23 cellular contexts compared by ENCODE assay signal in genomic region chr9:99509900-99510299, GRCh38.
"Had no signal": no experiment of that assay in that cellular context is flagged by ENCODE, and none has a peak within 500 bp of the region (broad histone marks: within the 10 kb centered on the region; RNA-seq: fewer than 3 reads in every experiment).

No MANE protein-coding gene starts in this region.

- H3K9me3 Mint-ChIP-seq: activated CD4-positive, alpha-beta T cell treated with anti-CD3 and anti-CD28 coated beads, Interleukin-2, amount 10 ng/mL, durations not matched to agents 24 days and 14 days; activated naive CD8-positive, alpha-beta T cell treated with anti-CD3 and anti-CD28 coated beads for 36 hours; natural killer cell had no signal

- H3K4me1 Mint-ChIP-seq: natural killer cell had no signal

- H3K9me3 ChIP-seq: body of pancreas, esophagus squamous epithelium, left ventricle myocardium inferior, right atrium auricular region had no signal

- H3K36me3 ChIP-seq: esophagus squamous epithelium, left ventricle myocardium inferior, right atrium auricular region had no signal

- FAIRE-seq: kidney, TTC549 had no signal

- H3K4me3 ChIP-seq: body of pancreas, coronary artery, esophagus squamous epithelium, left ventricle myocardium inferior, right atrium auricular region had no signal

- H3K36me3 Mint-ChIP-seq: activated naive CD8-positive, alpha-beta T cell treated with anti-CD3 and anti-CD28 coated beads for 36 hours; natural killer cell; WTC11 had no signal

- H3K27ac ChIP-seq: body of pancreas, coronary artery, esophagus squamous epithelium, left ventricle myocardium inferior, right atrium auricular region had no signal

- H3K4me3 Mint-ChIP-seq: activated CD4-positive, alpha-beta T cell treated with anti-CD3 and anti-CD28 coated beads, Interleukin-2, amount 10 ng/mL, durations not matched to agents 24 days and 14 days; activated naive CD8-positive, alpha-beta T cell treated with anti-CD3 and anti-CD28 coated beads for 36 hours; natural killer cell; WTC11 had no signal

- H3K27ac Mint-ChIP-seq: activated CD4-positive, alpha-beta T cell treated with anti-CD3 and anti-CD28 coated beads, Interleukin-2, amount 10 ng/mL, durations not matched to agents 24 days and 14 days; activated naive CD8-positive, alpha-beta T cell treated with anti-CD3 and anti-CD28 coated beads for 36 hours; natural killer cell; progenitor cell of endocrine pancreas; WTC11 had no signal

- H3K27me3 ChIP-seq: body of pancreas, esophagus squamous epithelium, right atrium auricular region had no signal

- ATAC-seq: body of pancreas, natural killer cell, WTC11 had no signal

- H3K4me1 ChIP-seq: esophagus squamous epithelium had no signal

- H3K27me3 Mint-ChIP-seq: activated naive CD8-positive, alpha-beta T cell treated with anti-CD3 and anti-CD28 coated beads for 36 hours had no signal

- DNase-seq: activated CD8-positive, alpha-beta memory T cell treated with anti-CD3 and anti-CD28 coated beads for 24 hours; activated gamma-delta T cell treated with Interleukin-2 at 50 U/mL for 16 hours; activated naive CD8-positive, alpha-beta T cell treated with anti-CD3 and anti-CD28 coated beads for 36 hours; amygdala; body of pancreas; central memory CD4-positive, alpha-beta T cell; esophagus squamous epithelium; glutamatergic neuron; hypothalamus; kidney; left ventricle myocardium inferior; mesenchymal stem cell; natural killer cell; nucleus accumbens; stimulated activated CD4-positive, alpha-beta T cell treated with anti-CD3 and anti-CD28 coated beads, Interleukin-15, amount 100 ng/mL, for 24 hours; stimulated activated CD4-positive, alpha-beta T cell treated with anti-CD3 and anti-CD28 coated beads, Interleukin-4, amount 100 ng/mL, for 1 hour; stimulated activated naive CD4-positive, alpha-beta T cell treated with Interleukin-2 at 50 U/mL for 16 hours had no signal
